Comparison of ENCODE assay signal across 20 cellular contexts in genomic region chr3:83034806-83035703, GRCh38.
"Had no signal": no experiment of that assay in that cellular context is flagged by ENCODE, and none has a peak within 500 bp of the region (broad histone marks: within the 10 kb centered on the region; RNA-seq: fewer than 3 reads in every experiment).

No MANE protein-coding gene starts in this region.

- H3K79me2 ChIP-seq: hepatocyte, parathyroid adenoma had no signal

- H3K36me3 Mint-ChIP-seq: activated naive CD4-positive, alpha-beta T cell treated with anti-CD3 and anti-CD28 coated beads, Interleukin-2, amount 50 U/mL, for 72 hours; brain had no signal

- H3K27ac ChIP-seq: epithelial cell of prostate, gastroesophageal sphincter, hepatocyte, parathyroid adenoma, transverse colon had no signal

- H2AFZ ChIP-seq: hepatocyte, parathyroid adenoma had no signal

- H3K4me3 Mint-ChIP-seq: activated B cell treated with CpG ODN at 0.5 μM for 24 hours; activated CD4-positive, alpha-beta T cell treated with anti-CD3 and anti-CD28 coated beads, Interleukin-2, amount 10 ng/mL, durations not matched to agents 24 days and 14 days; brain; dendritic cell treated with granulocyte-macrophage colony-stimulating factor and Interleukin-4, amounts not matched to agents 40 ng/mL and 50 ng/mL, for 4 days; effector memory CD8-positive, alpha-beta T cell; neural crest cell; T-helper 1 cell treated with Interleukin-12 subunit alpha and Interleukin-12 subunit beta and Interleukin-4 antibody, amounts not matched to agents 30 μg/mL and 1 μg/mL, for 36 hours had no signal

- H3K36me3 ChIP-seq: gastroesophageal sphincter, transverse colon had no signal

- H3K27ac Mint-ChIP-seq: activated B cell treated with CpG ODN at 0.5 μM for 24 hours; activated CD4-positive, alpha-beta T cell treated with anti-CD3 and anti-CD28 coated beads, Interleukin-2, amount 10 ng/mL, durations not matched to agents 24 days and 14 days; activated naive CD4-positive, alpha-beta T cell treated with anti-CD3 and anti-CD28 coated beads, Interleukin-2, amount 50 U/mL, for 72 hours; activated T-helper 2 cell treated with anti-CD3 and anti-CD28 coated beads, Interferon-gamma antibody, Interleukin-2, Interleukin-4, amounts not matched to agents 10 μg/mL and 5 μg/mL and 100 μg/mL, durations not matched to agents 14 hours and 24 hours and 36 hours; brain; dendritic cell treated with granulocyte-macrophage colony-stimulating factor and Interleukin-4, amounts not matched to agents 40 ng/mL and 50 ng/mL, for 4 days; effector memory CD8-positive, alpha-beta T cell; T-helper 1 cell treated with Interleukin-12 subunit alpha and Interleukin-12 subunit beta and Interleukin-4 antibody, amounts not matched to agents 30 μg/mL and 1 μg/mL, for 36 hours had no signal

- H3K4me1 Mint-ChIP-seq: activated B cell treated with CpG ODN at 0.5 μM for 24 hours; activated CD4-positive, alpha-beta T cell treated with anti-CD3 and anti-CD28 coated beads, Interleukin-2, amount 10 ng/mL, durations not matched to agents 24 days and 14 days; brain; neural crest cell had no signal

- H3K9me3 Mint-ChIP-seq: activated CD4-positive, alpha-beta T cell treated with anti-CD3 and anti-CD28 coated beads, Interleukin-2, amount 10 ng/mL, durations not matched to agents 24 days and 14 days; neural crest cell had no signal

- H3K4me1 ChIP-seq: gastroesophageal sphincter, parathyroid adenoma, transverse colon had no signal

- H3K4me2 ChIP-seq: hepatocyte, smooth muscle cell had no signal

- H3K4me3 ChIP-seq: gastroesophageal sphincter, hepatocyte, smooth muscle cell, transverse colon had no signal

- DNase-seq: activated B cell treated with CpG ODN at 0.5 μM for 24 hours; activated CD4-positive, alpha-beta T cell treated with anti-CD3 and anti-CD28 coated beads, Interleukin-2, amount 10 ng/mL, durations not matched to agents 24 days and 14 days; activated CD8-positive, alpha-beta memory T cell treated with anti-CD3 and anti-CD28 coated beads for 24 hours; amniotic stem cell; effector memory CD8-positive, alpha-beta T cell; stimulated activated naive CD4-positive, alpha-beta T cell; substantia nigra; transverse colon had no signal

- ATAC-seq: activated naive CD4-positive, alpha-beta T cell treated with anti-CD3 and anti-CD28 coated beads, Interleukin-2, amount 50 U/mL, for 72 hours; effector memory CD8-positive, alpha-beta T cell; gastroesophageal sphincter; SK-N-SH treated with all-trans-retinoic acid at 6 μM for 48 hours had no signal

- H3K27me3 Mint-ChIP-seq: activated B cell treated with CpG ODN at 0.5 μM for 24 hours; activated CD4-positive, alpha-beta T cell treated with anti-CD3 and anti-CD28 coated beads, Interleukin-2, amount 10 ng/mL, durations not matched to agents 24 days and 14 days; brain; dendritic cell treated with granulocyte-macrophage colony-stimulating factor and Interleukin-4, amounts not matched to agents 40 ng/mL and 50 ng/mL, for 4 days; effector memory CD8-positive, alpha-beta T cell had no signal

- H3K27me3 ChIP-seq: gastroesophageal sphincter, hepatocyte, transverse colon had no signal

- H3K9me3 ChIP-seq: gastroesophageal sphincter, transverse colon had no signal

- H3K9ac ChIP-seq: parathyroid adenoma had no signal
